8 cellular contexts compared by ENCODE assay signal in the genomic region with DNA sequence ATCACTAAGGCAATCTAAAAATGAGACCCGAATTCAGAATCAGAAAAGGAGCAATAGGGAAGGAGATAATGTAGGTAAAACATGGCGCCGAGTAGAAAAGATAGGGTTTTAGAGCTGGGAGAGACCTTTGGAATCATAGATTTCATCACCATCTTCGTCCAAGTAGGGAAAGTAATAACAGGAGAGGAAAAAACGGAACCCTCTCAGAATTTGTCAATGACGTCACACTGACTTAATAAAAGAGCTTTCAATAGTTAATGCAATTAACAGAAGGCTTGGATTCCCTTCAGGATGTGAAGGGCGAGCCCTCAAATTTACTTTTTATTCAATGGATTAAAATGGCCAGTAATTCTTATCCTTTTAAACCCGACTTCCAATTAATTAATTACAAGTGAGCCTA. TPM values are rescaled to one million over a fixed set of nuclear protein-coding genes. Genes with fewer than 3 reads are reported as not detected.
DNase-seq lines count a peak whose midpoint lies in the region; ATAC-seq and TF ChIP-seq lines count a peak whose summit lies in the region.

No MANE protein-coding gene starts in this region.

- TF ChIP-seq CTCF in NB4 (IDR thresholded peaks at IDR 0.05; ENCODE audit: low read depth, low read length) (no peak), dorsolateral prefrontal cortex (IDR thresholded peaks at IDR 0.05 in 54 of 56, conservative IDR thresholded peaks at IDR 0.05 in 2 of 56; ENCODE audit: low read depth in 1 of 56, partially characterized antibody in 56 of 56) (no peak), neural progenitor cell (IDR thresholded peaks at IDR 0.05) (no peak)

- peaks cover 21% of the 10 kb centered on the region for H3K4me1 ChIP-seq in CD4-positive, CD25-positive, alpha-beta regulatory T cell (ENCODE audit: control insufficient read depth, insufficient read depth, low read length, poor library complexity, severe bottlenecking)
- H3K4me1 ChIP-seq in neural progenitor cell = peaks cover 6% of the 10 kb centered on the region

- no peaks in the 10 kb centered on the region for H3K9me3 Mint-ChIP-seq in CD4-positive, CD25-positive, alpha-beta regulatory T cell
- no peaks in the 10 kb centered on the region for H3K9me3 Mint-ChIP-seq in neural progenitor cell

- peak overlapping the region; percentile 77 for H3K27ac ChIP-seq in CD4-positive, CD25-positive, alpha-beta regulatory T cell (ENCODE audit: insufficient read depth, low read length, poor library complexity, severe bottlenecking)
- H3K27ac ChIP-seq in dorsolateral prefrontal cortex (peak overlapping the region in 38 of 59 donors; percentile 2 to 100 (median 97)), neural progenitor cell (no peak overlapping the region)

- peaks cover 35% of the 10 kb centered on the region for H3K79me2 ChIP-seq in neural progenitor cell (ENCODE audit: low read depth)

- peaks cover 13% of the 10 kb centered on the region for H3F3A ChIP-seq in neural progenitor cell (ENCODE audit: low read depth)

- H2AFZ ChIP-seq in neural progenitor cell (replicated peaks) = peak overlapping the region; percentile 100

- no peaks in the 10 kb centered on the region for H3K27me3 ChIP-seq in CD4-positive, CD25-positive, alpha-beta regulatory T cell (ENCODE audit: control insufficient read depth, insufficient read depth, low read length)
- H3K27me3 ChIP-seq in dorsolateral prefrontal cortex = no peaks in the 10 kb centered on the region
- no peaks in the 10 kb centered on the region for H3K27me3 ChIP-seq in neural progenitor cell

- peak overlapping the region; percentile 98 to 100 (median 100) for H3K4me3 Mint-ChIP-seq in CD4-positive, CD25-positive, alpha-beta regulatory T cell
- peak overlapping the region; percentile 100 for H3K4me3 Mint-ChIP-seq in neural progenitor cell

- peak overlapping the region; percentile 84 for H3K4me3 ChIP-seq in CD4-positive, CD25-positive, alpha-beta regulatory T cell (ENCODE audit: low read depth, low read length)
- H3K4me3 ChIP-seq in NB4 (ENCODE audit: low read depth, low read length) = peak overlapping the region; percentile 82
- peak overlapping the region in 57 of 59 donors; percentile 75 to 99 (median 96) for H3K4me3 ChIP-seq in dorsolateral prefrontal cortex
- peak overlapping the region; percentile 97 for H3K4me3 ChIP-seq in neural progenitor cell

- H3K36me3 ChIP-seq in CD4-positive, CD25-positive, alpha-beta regulatory T cell (ENCODE audit: control insufficient read depth, insufficient read depth, low read length) = no peaks in the 10 kb centered on the region
- H3K36me3 ChIP-seq in neural progenitor cell = no peaks in the 10 kb centered on the region

- no peaks in the 10 kb centered on the region for H3K36me3 Mint-ChIP-seq in CD4-positive, CD25-positive, alpha-beta regulatory T cell
- H3K36me3 Mint-ChIP-seq in neural progenitor cell = no peaks in the 10 kb centered on the region

- peaks cover 21% of the 10 kb centered on the region for H3K27me3 Mint-ChIP-seq in CD4-positive, CD25-positive, alpha-beta regulatory T cell
- H3K27me3 Mint-ChIP-seq in neural progenitor cell (ENCODE audit: insufficient read depth, low read depth) = peaks cover 7% of the 10 kb centered on the region

- POLR2A ChIA-PET in HEK293T (lab: Yijun Ruan, JAX) = interaction anchor here (1.2 to 1.6 kb wide), 2 partner anchors 47 to 97 kb away, joined by 3 to 5 read pairs; a partner anchor contains a TSS

- no peak for TF ChIP-seq POLR2A in NB4 (IDR thresholded peaks at IDR 0.05; ENCODE audit: extremely low read depth, insufficient read length)

- peaks cover 14 to 33% (median 26%) of the 10 kb centered on the region in 4 donors for H3K4me1 Mint-ChIP-seq in CD4-positive, CD25-positive, alpha-beta regulatory T cell
- H3K4me1 Mint-ChIP-seq in neural progenitor cell = peaks cover 14% of the 10 kb centered on the region

- CTCF ChIA-PET in HEK293T (lab: Yijun Ruan, JAX) = no interaction called here

- intact Hi-C loops in dorsolateral prefrontal cortex (cut with DNase I) = loop anchor here (5.0 to 10.0 kb wide), 2 partner anchors 112 to 125 kb away; a partner anchor contains a TSS

- H3K9me3 ChIP-seq in CD4-positive, CD25-positive, alpha-beta regulatory T cell (ENCODE audit: control insufficient read depth in 2 of 2, low read length in 2 of 2) = no peaks in the 10 kb centered on the region
- no peaks in the 10 kb centered on the region for H3K9me3 ChIP-seq in neural progenitor cell (ENCODE audit: low read depth)

- peak overlapping the region in 2 of 3 donors; percentile 18 to 97 for H3K27ac Mint-ChIP-seq in CD4-positive, CD25-positive, alpha-beta regulatory T cell
- H3K27ac Mint-ChIP-seq in neural progenitor cell = no peak overlapping the region

- no peak overlapping the region for H3K9ac ChIP-seq in neural progenitor cell

- H3K4me2 ChIP-seq in neural progenitor cell = peak overlapping the region; percentile 93

- peaks cover 24% of the 10 kb centered on the region for H4K20me1 ChIP-seq in neural progenitor cell (ENCODE audit: low read depth)

- DNase-seq in CD4-positive, CD25-positive, alpha-beta regulatory T cell = no peak
- DNase-seq in NB4 (ENCODE audit: low read depth) (no peak), dorsolateral prefrontal cortex (no peak), neural progenitor cell (ENCODE audit: low spot score) (no peak), NCI-H524 treated with DMSO at 0.1 percent for 48 hours (lab: John Stamatoyannopoulos, UW) (no peak), HEK293T (ENCODE audit: extremely low spot score) (no peak)

- ATAC-seq in CD4-positive, CD25-positive, alpha-beta regulatory T cell (ENCODE audit: low read depth in 2 of 2) = no peak
- ATAC-seq in GM18511 (IDR thresholded peaks at IDR 0.05; ENCODE audit: unreplicated experiment) = no peak
- ATAC-seq in GM19463 (IDR thresholded peaks at IDR 0.05; ENCODE audit: unreplicated experiment) = no peak

TF ChIP-seq in HEK293T, 16 proteins besides CTCF, POLR2A, EP300 and RAD21:
- TF ChIP-seq SUZ12 (IDR thresholded peaks at IDR 0.05) (no peak), ELF4 (IDR thresholded peaks at IDR 0.05) (no peak), FOXM1 (IDR thresholded peaks at IDR 0.05; ENCODE audit: borderline replicate concordance) (no peak), L3MBTL2 (conservative IDR thresholded peaks at IDR 0.05) (no peak), SP1 (IDR thresholded peaks at IDR 0.05) (no peak), NFRKB (IDR thresholded peaks at IDR 0.05) (no peak)

RNA-seq across cellular contexts. Expression of a gene that starts 1.0 kb away (rescaled TPM):
- 12.5 TPM for total RNA-seq in CD4-positive, CD25-positive, alpha-beta regulatory T cell
- polyA plus RNA-seq in CD4-positive, CD25-positive, alpha-beta regulatory T cell = 1 to 10 TPM in 3 of 4 donors, under 1 TPM in 1; 0.59 to 2.2 (median 1.5) TPM
- total RNA-seq in dorsolateral prefrontal cortex (10 to 100 TPM; 40.4 to 73.9 (median 54.8) TPM), neural progenitor cell (ENCODE audit: low replicate concordance) (15.7 and 19.5 TPM in 2 replicates)
